Comparison of ENCODE assay signal across 1 cellular context in the genomic region with DNA sequence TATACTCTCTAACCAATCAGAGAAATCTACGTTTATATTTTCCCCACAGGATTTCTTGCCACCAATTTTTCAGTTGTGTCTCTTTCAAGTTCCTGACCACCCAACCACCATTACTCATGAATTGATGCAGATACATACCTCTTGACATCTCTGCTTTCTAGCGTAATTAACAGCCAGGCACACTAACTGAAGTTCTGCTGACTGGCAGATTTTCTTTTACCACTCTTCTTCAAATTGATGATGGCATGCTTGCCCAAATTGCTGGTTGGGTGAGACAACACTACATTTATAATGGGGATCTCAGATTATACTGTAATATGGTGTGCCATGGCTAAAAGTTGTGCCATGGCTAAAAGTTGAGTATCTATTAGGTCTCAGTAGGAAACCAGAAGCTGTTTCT.
TF ChIP-seq lines count a peak whose summit lies in the region.

No MANE protein-coding gene starts in this region.

TF ChIP-seq in A549, 52 proteins besides CTCF, POLR2A, EP300 and RAD21 (continued from another document):
- TF ChIP-seq FOSL2 (IDR thresholded peaks at IDR 0.05) (no peak), FOSL2 (CRISPR knock-in tag; IDR thresholded peaks at IDR 0.05) (no peak), NPAS2 (CRISPR knock-in tag; IDR thresholded peaks at IDR 0.05; ENCODE audit: borderline replicate concordance) (no peak)
- TF ChIP-seq, protein P1, sequence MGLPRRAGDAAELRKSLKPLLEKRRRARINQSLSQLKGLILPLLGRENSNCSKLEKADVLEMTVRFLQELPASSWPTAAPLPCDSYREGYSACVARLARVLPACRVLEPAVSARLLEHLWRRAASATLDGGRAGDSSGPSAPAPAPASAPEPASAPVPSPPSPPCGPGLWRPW (IDR thresholded peaks at IDR 0.05): no peak
